Comparison of ENCODE assay signal across 22 cellular contexts in genomic region chr17:82929676-82930042, GRCh38.
DNase-seq lines count a peak whose midpoint lies in the region; ATAC-seq and TF ChIP-seq lines count a peak whose summit lies in the region.
"Had no signal": no experiment of that assay in that cellular context is flagged by ENCODE, and none has a peak within 500 bp of the region (broad histone marks: within the 10 kb centered on the region; RNA-seq: fewer than 3 reads in every experiment).

No MANE protein-coding gene starts in this region.

- no peak for TF ChIP-seq CTCF in BE2C (IDR thresholded peaks at IDR 0.05; ENCODE audit: low read depth, low read length)
- no peak for TF ChIP-seq CTCF in mucosa of descending colon (IDR thresholded peaks at IDR 0.05)
- TF ChIP-seq CTCF in psoas muscle (IDR thresholded peaks at IDR 0.05) = no peak

- no peaks in the 10 kb centered on the region for H3K9me3 ChIP-seq in BE2C
- no peaks in the 10 kb centered on the region for H3K9me3 ChIP-seq in mucosa of descending colon
- no peaks in the 10 kb centered on the region for H3K9me3 ChIP-seq in psoas muscle

- H3K27me3 ChIP-seq in BE2C = no peaks in the 10 kb centered on the region
- no peaks in the 10 kb centered on the region for H3K27me3 ChIP-seq in psoas muscle (ENCODE audit: insufficient read depth in 3 of 3, low read length in 2 of 3)

- DNase-seq in activated effector memory CD4-positive, alpha-beta T cell treated with anti-CD3 and anti-CD28 coated beads, Interleukin-2, amount 50 U/mL, for 16 hours = peak; percentile 54
- DNase-seq in activated effector memory CD4-positive, alpha-beta T cell treated with Interleukin-2 at 50 U/mL for 16 hours = no peak
- DNase-seq in BE2C = peak; percentile 4
- DNase-seq in mucosa of descending colon = peak in 2 of 3 donors; percentile 8 to 12
- peak; percentile 8 to 27 for DNase-seq in psoas muscle
- no peak for DNase-seq in DMS79 (lab: John Stamatoyannopoulos, UW)
- no peak for DNase-seq in AG08395 (ENCODE audit: low spot score)
- DNase-seq in cerebellar cortex (ENCODE audit: low spot score) = no peak
- DNase-seq: AML-193, DMS53, EL, GF-D8, NCI-H1105, NCI-H146, NCI-H2029, NCI-H345, NCI-H524, NCI-H774, SHP77 had no signal

- intact Hi-C loops in mucosa of descending colon (cut with DNase I, micrococcal nuclease) = no loop called here
- intact Hi-C loops in psoas muscle (cut with DNase I) = loop anchor here in 1 of 2 donors (10.0 kb wide), 1 partner anchor 265 kb away; no protein-coding TSS in a partner anchor

- WGBS in psoas muscle, 3 donors = 89 to 94% (median 91%) methylated on average over 9 of the region's 9 CpGs

- peaks cover 40% of the 10 kb centered on the region for H3K36me3 ChIP-seq in BE2C
- no peaks in the 10 kb centered on the region for H3K36me3 ChIP-seq in mucosa of descending colon (ENCODE audit: low read depth)
- peaks cover 0 to 89% of the 10 kb centered on the region in 2 donors for H3K36me3 ChIP-seq in psoas muscle (ENCODE audit: insufficient read depth in 1 of 2, low read depth in 1 of 2)

- ATAC-seq in mucosa of descending colon (no peak), psoas muscle (no peak)
- ATAC-seq: HCT116 had no signal

- H3K4me1 ChIP-seq in BE2C (no peaks in the 10 kb centered on the region), mucosa of descending colon (ENCODE audit: low read depth) (no peaks in the 10 kb centered on the region), psoas muscle (no peaks in the 10 kb centered on the region)

- no peak overlapping the region for H3K4me3 ChIP-seq in BE2C (ENCODE audit: low read depth, low read length)
- H3K4me3 ChIP-seq in mucosa of descending colon = no peak overlapping the region
- no peak overlapping the region for H3K4me3 ChIP-seq in psoas muscle

- H3K27ac ChIP-seq in psoas muscle = no peak overlapping the region
- H3K27ac ChIP-seq: 22Rv1, C4-2B had no signal

Comparison
In these comparisons a context has a peak if more than half of its experiments do, and no peak if none do; other contexts are left out.
1. DNase-seq: peak in activated effector memory CD4-positive, alpha-beta T cell treated with anti-CD3 and anti-CD28 coated beads, Interleukin-2, amount 50 U/mL, for 16 hours (single experiment), BE2C (single experiment), mucosa of descending colon (2 of 3) and psoas muscle (2 of 2); none in activated effector memory CD4-positive, alpha-beta T cell treated with Interleukin-2 at 50 U/mL for 16 hours (single experiment), DMS79 (single experiment), AG08395 (single experiment) and cerebellar cortex (single experiment).